In genomic region chr22:35894464-35894878, GRCh38 we compare ENCODE assay signal across 10 cellular contexts.
A peak's percentile ranks its signal among the peaks of the same experiment; 100 is the strongest.
DNase-seq lines count a peak whose midpoint lies in the region; ATAC-seq and TF ChIP-seq lines count a peak whose summit lies in the region.
"Had no signal": no experiment of that assay in that cellular context is flagged by ENCODE, and none has a peak within 500 bp of the region (broad histone marks: within the 10 kb centered on the region; RNA-seq: fewer than 3 reads in every experiment).

No MANE protein-coding gene starts in this region.

- peak overlapping the region; percentile 73 for H3K4me3 Mint-ChIP-seq in glutamatergic neuron (ENCODE audit: unreplicated experiment)
- H3K4me3 Mint-ChIP-seq: T-cell had no signal

- no peak for ATAC-seq in GM18858 (IDR thresholded peaks at IDR 0.05; ENCODE audit: unreplicated experiment)
- ATAC-seq in GM18519 (IDR thresholded peaks at IDR 0.05; ENCODE audit: low FRiP score, unreplicated experiment): no peak
- no peak for ATAC-seq in HG02610 (IDR thresholded peaks at IDR 0.05; ENCODE audit: unreplicated experiment)
- ATAC-seq: T-cell had no signal

- H3K4me3 ChIP-seq in ovary: peak overlapping the region; percentile 25

- TF ChIP-seq EP300 in ovary (IDR thresholded peaks at IDR 0.05): no peak

- H3K27ac Mint-ChIP-seq in glutamatergic neuron (ENCODE audit: unreplicated experiment): peak overlapping the region; percentile 90
- H3K27ac Mint-ChIP-seq: T-cell had no signal

- 24 to 31% (median 27%) methylated on average over 7 of the region's 7 CpGs for WGBS in ovary, 3 donors

- no peaks in the 10 kb centered on the region for H3K27me3 Mint-ChIP-seq in glutamatergic neuron (ENCODE audit: unreplicated experiment)

- H3K27me3 ChIP-seq in ovary: no peaks in the 10 kb centered on the region

- TF ChIP-seq POLR2A in ovary (IDR thresholded peaks at IDR 0.05): no peak

- H3K4me1 ChIP-seq in ovary (ENCODE audit: insufficient read depth): peaks cover 15% of the 10 kb centered on the region

- peak overlapping the region in 1 of 2 donors; percentile 14 for H3K27ac ChIP-seq in ovary

- peaks cover 37% of the 10 kb centered on the region for H3K4me1 Mint-ChIP-seq in glutamatergic neuron (ENCODE audit: low read depth, unreplicated experiment)
- H3K4me1 Mint-ChIP-seq: T-cell had no signal

- intact Hi-C loops in ovary (cut with DNase I): loop anchor here in 1 of 4 donors (10.0 kb wide), 1 partner anchor 50 kb away; no protein-coding TSS in a partner anchor

- H3K9me3 Mint-ChIP-seq in glutamatergic neuron (ENCODE audit: unreplicated experiment): peaks cover 3% of the 10 kb centered on the region
- H3K9me3 Mint-ChIP-seq: T-cell had no signal

- no peaks in the 10 kb centered on the region for H3K9me3 ChIP-seq in ovary

- TF ChIP-seq CTCF in glutamatergic neuron (IDR thresholded peaks at IDR 0.05; ENCODE audit: partially characterized antibody, unreplicated experiment): no peak
- no peak for TF ChIP-seq CTCF in ovary (IDR thresholded peaks at IDR 0.05)

- no peaks in the 10 kb centered on the region for H3K36me3 Mint-ChIP-seq in glutamatergic neuron (ENCODE audit: unreplicated experiment)
- H3K36me3 Mint-ChIP-seq: T-cell had no signal

- no peaks in the 10 kb centered on the region for H3K36me3 ChIP-seq in ovary

- peak; percentile 62 for DNase-seq in NK-92 treated with Interleukin-12 subunit alpha and Interleukin-12 subunit beta, amount 100 ng/mL, for 24 hours (lab: John Stamatoyannopoulos, UW)
- DNase-seq in NK-92 (lab: John Stamatoyannopoulos, UW; ENCODE audit: unreplicated experiment) (no peak), glutamatergic neuron (peak; percentile 28), ovary (peak in 3 of 5 donors; percentile 39 to 46 (median 41))
- DNase-seq in effector CD4-positive, alpha-beta T cell: no peak
- DNase-seq: KG1 had no signal

Comparison
In these comparisons a context has a peak if more than half of its experiments do, and no peak if none do; other contexts are left out.
1. DNase-seq: peak in NK-92 treated with Interleukin-12 subunit alpha and Interleukin-12 subunit beta, amount 100 ng/mL, for 24 hours (single experiment), glutamatergic neuron (single experiment) and ovary (3 of 5); none in NK-92 (single experiment) and effector CD4-positive, alpha-beta T cell (single experiment).